25 cellular contexts compared by ENCODE assay signal in genomic region chr6:38322123-38322522, GRCh38.
DNase-seq lines count a peak whose midpoint lies in the region; ATAC-seq, FAIRE-seq and TF ChIP-seq lines count a peak whose summit lies in the region.
"Had no signal": no experiment of that assay in that cellular context is flagged by ENCODE, and none has a peak within 500 bp of the region (broad histone marks: within the 10 kb centered on the region; RNA-seq: fewer than 3 reads in every experiment).

No MANE protein-coding gene starts in this region.

- peak overlapping the region in 1 of 3 experiments; percentile 52 for H3K4me3 Mint-ChIP-seq in nephron
- H3K4me3 Mint-ChIP-seq: CD8-positive, alpha-beta T cell had no signal

- H3K9me3 ChIP-seq in gastroesophageal sphincter = no peaks in the 10 kb centered on the region
- H3K9me3 ChIP-seq: Peyer's patch, SJSA1 had no signal

- TF ChIP-seq EP300 in gastroesophageal sphincter (IDR thresholded peaks at IDR 0.05) = no peak

- H3K27ac Mint-ChIP-seq in nephron = peak overlapping the region in 2 of 3 experiments; percentile 23 to 61
- H3K27ac Mint-ChIP-seq: CD8-positive, alpha-beta T cell had no signal

- ATAC-seq in gastroesophageal sphincter = no peak
- ATAC-seq in GM19452 (IDR thresholded peaks at IDR 0.05; ENCODE audit: unreplicated experiment) = no peak
- ATAC-seq: CD8-positive, alpha-beta T cell; Right ventricle myocardium inferior had no signal

- no peak overlapping the region for H3K4me3 ChIP-seq in KMS-11 (IDR thresholded peaks at IDR 0.05; ENCODE audit: insufficient read depth, low read depth, low read length)
- H3K4me3 ChIP-seq in bronchial epithelial cell (ENCODE audit: low read depth, low read length) = no peak overlapping the region
- no peak overlapping the region for H3K4me3 ChIP-seq in gastroesophageal sphincter
- H3K4me3 ChIP-seq: Peyer's patch, SJSA1 had no signal

- H4K20me1 ChIP-seq in KMS-11 (ENCODE audit: insufficient read depth) = no peaks in the 10 kb centered on the region

- H3K36me3 Mint-ChIP-seq in nephron (ENCODE audit: low read depth) = peaks cover 4% of the 10 kb centered on the region

- DNase-seq in bronchial epithelial cell (ENCODE audit: low read depth) (peak; percentile 5), NCI-H2171 (lab: John Stamatoyannopoulos, UW) (no peak), NCI-H1436 (lab: John Stamatoyannopoulos, UW) (no peak)
- DNase-seq: AML-193; C1 segment of cervical spinal cord; Calu3; CD8-positive, alpha-beta T cell; DMS153; Kasumi-1; NCI-H1417; NCI-H187 treated with DMSO at 0.1 percent for 48 hours; NCI-H226; NCI-H510A treated with DMSO at 0.1 percent for 48 hours; NCI-H774; NK-92 treated with Interleukin-12 subunit alpha and Interleukin-12 subunit beta, amount 100 ng/mL, for 24 hours; Peyer's patch had no signal

- no peaks in the 10 kb centered on the region for H3K79me2 ChIP-seq in KMS-11 (ENCODE audit: insufficient read depth, low read depth)

- H3K27ac ChIP-seq in KMS-11 = peak overlapping the region; percentile 97
- no peak overlapping the region for H3K27ac ChIP-seq in gastroesophageal sphincter
- H3K27ac ChIP-seq: Peyer's patch, SJSA1 had no signal

- TF ChIP-seq CTCF in KMS-11 (conservative IDR thresholded peaks at IDR 0.05; ENCODE audit: low read depth, low read length) (no peak), bronchial epithelial cell (IDR thresholded peaks at IDR 0.05; ENCODE audit: insufficient read depth, low read length, severe bottlenecking) (no peak), nephron (IDR thresholded peaks at IDR 0.05; ENCODE audit: unreplicated experiment in 3 of 3) (no peak), gastroesophageal sphincter (IDR thresholded peaks at IDR 0.05) (no peak)

- H3K4me1 Mint-ChIP-seq in nephron = peaks cover 46% of the 10 kb centered on the region

- H3K9me3 Mint-ChIP-seq in nephron = peaks cover 2% of the 10 kb centered on the region
- H3K9me3 Mint-ChIP-seq: CD8-positive, alpha-beta T cell had no signal

- no peaks in the 10 kb centered on the region for H3K27me3 Mint-ChIP-seq in nephron (ENCODE audit: low read depth)

- FAIRE-seq in bronchial epithelial cell (lab: Jason Lieb, UNC) (no peak), islet of Langerhans (lab: Jason Lieb, UNC) (peak; percentile 93)
- FAIRE-seq: GM12891, H1 had no signal

- WGBS in gastroesophageal sphincter (ENCODE audit: low coverage in 1 of 2), 2 donors = 72 to 83% methylated on average over 1 to 2 of the region's 2 CpGs

- H2AFZ ChIP-seq in KMS-11 (ENCODE audit: low read depth) = no peak overlapping the region

- H3K36me3 ChIP-seq in KMS-11 (ENCODE audit: insufficient read depth) = no peaks in the 10 kb centered on the region
- H3K36me3 ChIP-seq in bronchial epithelial cell (ENCODE audit: control insufficient read depth, insufficient read depth, low read length) = no peaks in the 10 kb centered on the region
- no peaks in the 10 kb centered on the region for H3K36me3 ChIP-seq in gastroesophageal sphincter
- H3K36me3 ChIP-seq: Peyer's patch, SJSA1 had no signal

- peak overlapping the region; percentile 85 for H3K4me2 ChIP-seq in KMS-11

- no peaks in the 10 kb centered on the region for H3K27me3 ChIP-seq in KMS-11 (ENCODE audit: insufficient read depth, low read depth)
- H3K27me3 ChIP-seq in bronchial epithelial cell (ENCODE audit: control insufficient read depth, insufficient read depth, low read length) = no peaks in the 10 kb centered on the region
- no peaks in the 10 kb centered on the region for H3K27me3 ChIP-seq in gastroesophageal sphincter
- H3K27me3 ChIP-seq: Peyer's patch, SJSA1 had no signal

- TF ChIP-seq POLR2A in gastroesophageal sphincter (IDR thresholded peaks at IDR 0.05) = no peak

- H3K4me1 ChIP-seq in KMS-11 (ENCODE audit: low read depth, poor library complexity, severe bottlenecking) = peaks cover 54% of the 10 kb centered on the region
- no peaks in the 10 kb centered on the region for H3K4me1 ChIP-seq in gastroesophageal sphincter
- H3K4me1 ChIP-seq: Peyer's patch, SJSA1 had no signal

- H3K9ac ChIP-seq in KMS-11 = peak overlapping the region; percentile 80; the same call in 1 of the 2 replicates
